Comparison of ENCODE assay signal across 8 cellular contexts in the genomic region with DNA sequence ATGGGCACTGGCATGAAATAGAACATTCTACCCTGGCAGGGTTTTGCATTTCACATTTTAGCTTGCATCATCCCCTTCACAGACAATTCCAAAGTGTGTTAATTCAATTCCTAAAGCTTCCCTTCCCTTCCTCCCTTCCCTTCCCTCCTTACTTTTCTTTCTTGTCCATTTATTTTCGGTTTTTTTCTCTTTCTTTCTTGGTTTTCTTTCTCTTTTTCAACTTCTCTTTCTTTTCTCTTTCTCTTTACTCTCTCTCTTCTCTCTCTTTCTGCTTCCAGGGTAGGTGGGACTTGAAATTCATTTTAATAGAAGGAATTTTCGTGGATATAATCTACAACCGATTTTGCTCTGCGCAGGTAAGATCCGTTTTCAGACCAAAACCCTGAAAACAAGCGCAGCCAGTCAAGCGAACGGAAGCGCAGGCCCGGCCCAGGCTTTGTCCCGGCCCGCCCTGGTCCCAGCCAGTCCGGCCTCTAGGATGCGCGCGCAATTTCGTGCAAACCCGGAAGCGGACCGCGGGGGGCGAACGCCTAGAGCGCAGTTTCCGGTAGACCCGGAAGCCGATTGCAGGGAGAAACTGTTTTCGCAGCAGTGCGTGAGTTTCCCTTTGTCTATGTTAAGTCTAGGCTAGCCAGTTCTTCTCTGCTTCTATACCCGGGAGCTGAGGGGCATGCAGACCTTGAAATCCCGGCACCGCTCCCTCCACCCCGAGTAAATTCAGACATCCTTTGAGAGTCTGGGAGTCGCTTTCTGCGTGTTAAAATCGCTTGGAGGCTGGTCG. TPM values are rescaled to one million over a fixed set of nuclear protein-coding genes. Genes with fewer than 3 reads are reported as not detected.
DNase-seq lines count a peak whose midpoint lies in the region; TF ChIP-seq lines count a peak whose summit lies in the region.

A gene (plus strand): TSS at position 540 of the 781 bp plus-strand sequence. CDS start 4,165 bp downstream, outside the sequence.

- peaks cover 0 to 1% of the 10 kb centered on the region in 2 donors for H3K4me1 ChIP-seq in neuronal stem cell (ENCODE audit: control insufficient read depth in 2 of 2, insufficient read depth in 1 of 2, low read depth in 1 of 2, low read length in 2 of 2)
- H3K4me1 ChIP-seq in stomach: peaks cover 7 to 23% (median 19%) of the 10 kb centered on the region in 4 donors

- peaks cover 4 to 68% of the 10 kb centered on the region in 2 donors for H3K36me3 ChIP-seq in neuronal stem cell (replicated peaks in 1 of 2; ENCODE audit: control insufficient read depth in 2 of 2, insufficient read depth in 2 of 2, low read length in 2 of 2)
- H3K36me3 ChIP-seq in stomach: peaks cover 14 to 69% (median 44%) of the 10 kb centered on the region in 4 donors

- no peak within 1 kb of the TSS for H2BK5ac ChIP-seq in neuronal stem cell (ENCODE audit: low read length)

- H3K27me3 ChIP-seq in neuronal stem cell (ENCODE audit: control insufficient read depth in 3 of 3, insufficient read depth in 3 of 3, low read depth in 1 of 3, low read length in 3 of 3) (no peaks in the 10 kb centered on the region), stomach (no peaks in the 10 kb centered on the region)

- peak within 1 kb of the TSS; percentile 53 for H3K9ac ChIP-seq in neuronal stem cell (ENCODE audit: low read depth, low read length, poor library complexity)

- H2BK15ac ChIP-seq in neuronal stem cell (ENCODE audit: low read length): no peak within 1 kb of the TSS

- DNase-seq in NCI-H2081 (lab: John Stamatoyannopoulos, UW) (peak; percentile 31 to 53), NCI-H2081 treated with DMSO at 0.1 percent for 48 hours (lab: John Stamatoyannopoulos, UW) (no peak), HUDEP-2 (lab: John Stamatoyannopoulos, UW; ENCODE audit: unreplicated experiment in 76 of 76) (peak in 65 of 76 experiments; percentile 2 to 90 (median 68)), SHP77 (lab: John Stamatoyannopoulos, UW) (peak; percentile 54 to 73), fibroblast of villous mesenchyme (ENCODE audit: low read depth) (peak; percentile 95), neuronal stem cell (ENCODE audit: low spot score) (peak; percentile 27), stomach (peak; percentile 97)
- peak; percentile 95 for DNase-seq in activated naive CD4-positive, alpha-beta T cell treated with Interleukin-2 at 50 U/mL for 16 hours

- peak within 1 kb of the TSS; percentile 57 for H3K18ac ChIP-seq in neuronal stem cell (ENCODE audit: low read length)

- no peak within 1 kb of the TSS for H2AK5ac ChIP-seq in neuronal stem cell (ENCODE audit: low read depth, low read length)

- no peak within 1 kb of the TSS for H2BK12ac ChIP-seq in neuronal stem cell (ENCODE audit: low read length)

- no peak for TF ChIP-seq EP300 in stomach (IDR thresholded peaks at IDR 0.05)

- peak within 1 kb of the TSS; percentile 78 for H2AFZ ChIP-seq in neuronal stem cell (ENCODE audit: low read length)

- no peak for TF ChIP-seq POLR2A in stomach (IDR thresholded peaks at IDR 0.05)

- no peak for TF ChIP-seq CTCF in fibroblast of villous mesenchyme (IDR thresholded peaks at IDR 0.05; ENCODE audit: insufficient read depth, low read depth, low read length)
- no peak for TF ChIP-seq CTCF in stomach (IDR thresholded peaks at IDR 0.05)

- no CpG with 5 or more reads among the region's 37 CpGs for WGBS in neuronal stem cell (ENCODE audit: extremely low coverage in 2 of 2, insufficient read length in 2 of 2, insufficient replicate concordance in 1 of 2), 2 donors
- WGBS in stomach, 5 donors: 1% methylated on average over 37 of the region's 37 CpGs

- no peak within 1 kb of the TSS for H3K4ac ChIP-seq in neuronal stem cell (ENCODE audit: low read length)

- no peak within 1 kb of the TSS for H4K91ac ChIP-seq in neuronal stem cell (ENCODE audit: low read depth, low read length, poor library complexity)

- H2BK120ac ChIP-seq in neuronal stem cell (ENCODE audit: low read depth, low read length): no peak within 1 kb of the TSS

- intact Hi-C loops in stomach (cut with DNase I; ENCODE audit: low total_unique reads): no loop called here

- no peak within 1 kb of the TSS for H4K8ac ChIP-seq in neuronal stem cell (ENCODE audit: low read depth, low read length)

- H3K79me1 ChIP-seq in neuronal stem cell (ENCODE audit: low read depth, low read length): no peaks in the 10 kb centered on the region

- H3K27ac ChIP-seq in neuronal stem cell (replicated peaks; ENCODE audit: low read length) (no peak within 1 kb of the TSS), stomach (peak within 1 kb of the TSS; percentile 61 to 83 (median 76))

- peaks cover 13 to 50% of the 10 kb centered on the region in 2 donors for H3K9me3 ChIP-seq in neuronal stem cell (replicated peaks in 1 of 2; ENCODE audit: control insufficient read depth in 2 of 2, insufficient read depth in 1 of 2, low read depth in 1 of 2, low read length in 2 of 2)
- H3K9me3 ChIP-seq in stomach: peaks cover 8 to 63% (median 31%) of the 10 kb centered on the region in 4 donors

- H3K4me3 ChIP-seq in fibroblast of villous mesenchyme (ENCODE audit: low read depth, low read length) (peak within 1 kb of the TSS; percentile 88), neuronal stem cell (ENCODE audit: low read length in 2 of 2) (peak within 1 kb of the TSS; percentile 62 to 75), stomach (peak within 1 kb of the TSS; percentile 72 to 85 (median 80))

- H3K14ac ChIP-seq in neuronal stem cell (ENCODE audit: low read length): no peak within 1 kb of the TSS

- peak within 1 kb of the TSS; percentile 52 for H3K4me2 ChIP-seq in neuronal stem cell (ENCODE audit: insufficient read depth, low read length, poor library complexity, severe bottlenecking)

- H3K23ac ChIP-seq in neuronal stem cell (ENCODE audit: low read depth, low read length, poor library complexity): no peak within 1 kb of the TSS

RNA-seq across cellular contexts. Expression of the gene that starts here (rescaled TPM):
- 21.3 and 22.0 TPM in 2 replicates for total RNA-seq in fibroblast of villous mesenchyme
- polyA plus RNA-seq in neuronal stem cell (2013, experiment 1 of 2): 5.1 TPM
- 5.6 TPM for polyA plus RNA-seq in neuronal stem cell (2013, experiment 2 of 2)
- total RNA-seq in stomach: 10 to 100 TPM; 11.7 to 40.8 (median 16.2) TPM
- 1 to 10 TPM; 3.7 to 9.0 (median 5.7) TPM for polyA plus RNA-seq in stomach
